8 cellular contexts compared by ENCODE assay signal in genomic region chr5:141413540-141414069, GRCh38. TPM values are rescaled to one million over a fixed set of nuclear protein-coding genes. Genes with fewer than 3 reads are reported as not detected.
A peak's percentile ranks its signal among the peaks of the same experiment; 100 is the strongest.
DNase-seq lines count a peak whose midpoint lies in the region; ATAC-seq and TF ChIP-seq lines count a peak whose summit lies in the region.

No MANE protein-coding gene starts in this region.

- H3K9me2 ChIP-seq in HCT116 (ENCODE audit: insufficient read depth): no peaks in the 10 kb centered on the region

- TF ChIP-seq RAD21 in HCT116 (IDR thresholded peaks at IDR 0.05; ENCODE audit: low read depth): 0 out of 2 replicates have a peak, but pooled peaks have one; percentile 1

- H3K36me3 ChIP-seq in ACC112 (ENCODE audit: insufficient read depth, low read length) (no peaks in the 10 kb centered on the region), HCT116 (ENCODE audit: control insufficient read depth in 1 of 2, insufficient read depth in 2 of 2, low read length in 2 of 2) (no peaks in the 10 kb centered on the region), mucosa of rectum (ENCODE audit: control insufficient read depth in 2 of 2, insufficient read depth in 2 of 2, low read length in 2 of 2) (no peaks in the 10 kb centered on the region)

- no peak for TF ChIP-seq POLR2A in HCT116 (IDR thresholded peaks at IDR 0.05; ENCODE audit: borderline replicate concordance, extremely low read depth, insufficient read depth, insufficient read length)

- H3K4me1 ChIP-seq in ACC112 (ENCODE audit: control insufficient read depth, insufficient read depth, low read length, unreplicated experiment) (no peaks in the 10 kb centered on the region), HCT116 (ENCODE audit: control insufficient read depth in 1 of 2, insufficient read depth in 2 of 2, low read length in 2 of 2) (peaks cover 2 to 5% of the 10 kb centered on the region in 2 experiments; a peak in 1 of 4 replicates), mucosa of rectum (ENCODE audit: control insufficient read depth in 2 of 2, insufficient read depth in 2 of 2, low read length in 2 of 2) (no peaks in the 10 kb centered on the region)

- H2AFZ ChIP-seq in ACC112 (ENCODE audit: low read length, unreplicated experiment) (peak overlapping the region; percentile 90), HCT116 (ENCODE audit: low read depth, low read length, poor library complexity, severe bottlenecking) (peak overlapping the region; percentile 76)

- DNase-seq in HCT116 (ENCODE audit: low read depth, low spot score) (peak; percentile 7), chondrocyte (ENCODE audit: low spot score) (no peak), OCI-M2 (lab: John Stamatoyannopoulos, UW; ENCODE audit: unreplicated experiment) (no peak), D341Med (ENCODE audit: low spot score) (no peak)

- H3K9me3 ChIP-seq in HCT116 (ENCODE audit: control insufficient read depth in 1 of 2, insufficient read depth in 1 of 2, low read depth in 1 of 2, low read length in 2 of 2) (peaks cover 0 to 3% of the 10 kb centered on the region in 2 experiments; a peak in 1 of 4 replicates), mucosa of rectum (ENCODE audit: control insufficient read depth in 2 of 2, low read length in 2 of 2) (peaks cover 17 to 35% of the 10 kb centered on the region in 2 donors)

- POLR2A ChIA-PET in HCT116 (lab: Charles Lee): interaction anchor here (1.3 to 2.0 kb wide), 4 partner anchors 93 to 150 kb away, joined by 3 to 9 read pairs (median 4); partner anchors contain the start of gene TAF7

- RAD21 ChIA-PET in HCT116 (lab: Charles Lee; ENCODE audit: low non-redundant PET in 1 of 2, low total read pairs in 2 of 2, uncharacterized antibody in 2 of 2, unreplicated experiment in 2 of 2): interaction anchor here (1.1 to 2.1 kb wide), 6 partner anchors 108 to 150 kb away, joined by 5 to 17 read pairs (median 7); no protein-coding TSS in a partner anchor

- H3K4me3 Mint-ChIP-seq in chondrocyte (ENCODE audit: unreplicated experiment): peak overlapping the region; percentile 82

- CTCF ChIA-PET in HCT116 (lab: Charles Lee): interaction anchor here (0.7 to 3.4 kb wide), 18 partner anchors 25 to 224 kb away, joined by 3 to 73 read pairs (median 6); partner anchors contain the start of genes PCDHB14, PCDHGB2, PCDHGC4 and RELL2

- peak overlapping the region; percentile 74 for H3K4me2 ChIP-seq in HCT116 (ENCODE audit: low read length)

- H3K9me3 Mint-ChIP-seq in chondrocyte (ENCODE audit: low read depth): peaks cover 51% of the 10 kb centered on the region

- H3K27ac ChIP-seq in ACC112 (ENCODE audit: low read depth, low read length) (no peak overlapping the region), HCT116 (ENCODE audit: low read depth, low read length) (no peak overlapping the region), mucosa of rectum (ENCODE audit: low read depth in 2 of 2, low read length in 2 of 2) (no peak overlapping the region)

- intact Hi-C loops in HCT116 (cut with micrococcal nuclease): loop anchor here (1.0 to 2.0 kb wide), 2 partner anchors 99 to 151 kb away; no protein-coding TSS in a partner anchor

- H3K4me3 ChIP-seq in ACC112 (ENCODE audit: low read depth, low read length): peak overlapping the region; percentile 78
- peak overlapping the region; percentile 46 to 61 for H3K4me3 ChIP-seq in HCT116 (replicated peaks in 1 of 2; ENCODE audit: low read depth in 1 of 2, low read length in 2 of 2)
- H3K4me3 ChIP-seq in mucosa of rectum (ENCODE audit: low read length in 2 of 2): peak overlapping the region; percentile 58 to 73

- peaks cover 30% of the 10 kb centered on the region for H3K4me1 Mint-ChIP-seq in chondrocyte (ENCODE audit: low read depth)

- H3K27ac Mint-ChIP-seq in chondrocyte (ENCODE audit: unreplicated experiment): peak overlapping the region; percentile 86

- TF ChIP-seq CTCF in HCT116 (IDR thresholded peaks at IDR 0.05 in 2 of 3, conservative IDR thresholded peaks at IDR 0.05 in 1 of 3; ENCODE audit: borderline replicate concordance in 1 of 3, insufficient read depth in 1 of 3, low read depth in 2 of 3, low read length in 2 of 3) (no peak), chondrocyte (IDR thresholded peaks at IDR 0.05) (no peak)

- H3K36me3 Mint-ChIP-seq in chondrocyte (ENCODE audit: low read depth): peaks cover 58% of the 10 kb centered on the region

- no TSS peak for BruUV-seq in HCT116 (replicated peaks; lab: Mats Ljungman, UMichigan)

- no peaks in the 10 kb centered on the region for H4K20me1 ChIP-seq in HCT116 (ENCODE audit: insufficient read depth)

- ATAC-seq in HCT116 (peak; percentile 65), HG03457 (IDR thresholded peaks at IDR 0.05; ENCODE audit: unreplicated experiment) (no peak), SK-N-SH treated with all-trans-retinoic acid at 6 μM for 48 hours (no peak)

- no peaks in the 10 kb centered on the region for H3K27me3 Mint-ChIP-seq in chondrocyte (ENCODE audit: low read depth)

- H3K79me2 ChIP-seq in ACC112 (ENCODE audit: control insufficient read depth, insufficient read depth, low read length, unreplicated experiment) (no peaks in the 10 kb centered on the region), HCT116 (ENCODE audit: insufficient read depth, low read length) (no peaks in the 10 kb centered on the region)

- peak overlapping the region; percentile 60 for H3K9ac ChIP-seq in HCT116 (ENCODE audit: low read length)
- no peak overlapping the region for H3K9ac ChIP-seq in mucosa of rectum (ENCODE audit: low read depth in 1 of 2, low read length in 2 of 2)

- H3K27me3 ChIP-seq in ACC112 (ENCODE audit: insufficient read depth, low read length) (peaks cover 37% of the 10 kb centered on the region), HCT116 (ENCODE audit: insufficient read depth, low read length) (no peaks in the 10 kb centered on the region), mucosa of rectum (ENCODE audit: control insufficient read depth in 2 of 2, insufficient read depth in 2 of 2, low read length in 2 of 2) (no peaks in the 10 kb centered on the region)

TF ChIP-seq in HCT116, 20 proteins besides CTCF, POLR2A, EP300 and RAD21 (continues in another document):
- TF ChIP-seq ZFX (IDR thresholded peaks at IDR 0.05) (no peak), SIN3A (IDR thresholded peaks at IDR 0.05; ENCODE audit: low read depth) (no peak), ELF1 (IDR thresholded peaks at IDR 0.05; ENCODE audit: borderline replicate concordance, low read depth) (no peak)

TF ChIP-seq in SK-N-SH treated with all-trans-retinoic acid at 6 μM for 48 hours, 23 proteins besides CTCF, POLR2A, EP300 and RAD21:
- TF ChIP-seq ZNF70 (CRISPR knock-in tag; IDR thresholded peaks at IDR 0.05): no peak
- TF ChIP-seq PATZ1 (CRISPR knock-in tag; IDR thresholded peaks at IDR 0.05; ENCODE audit: borderline replicate concordance): no peak
- TF ChIP-seq PPARA (CRISPR knock-in tag; IDR thresholded peaks at IDR 0.05; ENCODE audit: borderline replicate concordance): no peak

RNA-seq across cellular contexts. Expression of gene PCDHGA10, which starts 0.8 kb away (rescaled TPM):
- 3.8 TPM for total RNA-seq in HCT116 (2021; ENCODE audit: unreplicated experiment)
- polyA plus RNA-seq in HCT116 (2012): 3.8 and 3.9 TPM in 2 replicates
- 14.9 to 17.4 TPM (median 15.8 TPM) in 3 replicates for total RNA-seq in chondrocyte

RNA-seq across cellular contexts. Expression of gene PCDHGB7, which starts 3.9 kb away (rescaled TPM):
- total RNA-seq in HCT116 (2021; ENCODE audit: unreplicated experiment) (0.54 TPM), chondrocyte (3.5 to 5.4 TPM (median 4.3 TPM) in 3 replicates)
- polyA plus RNA-seq in HCT116 (2012): 0.34 TPM in 2 replicates

RNA-seq across cellular contexts. Expression of gene PCDHGB6, which starts 5.8 kb away (rescaled TPM):
- total RNA-seq in HCT116 (2021; ENCODE audit: unreplicated experiment) (0.22 TPM), chondrocyte (52.4 to 64.2 TPM (median 56.8 TPM) in 3 replicates)
- 0.01 TPM in 1 of 2 replicates, not detected in the other for polyA plus RNA-seq in HCT116 (2012)

RNA-seq across cellular contexts. Expression of gene PCDHGA11, which starts 7.2 kb away (rescaled TPM):
- total RNA-seq in HCT116 (2021; ENCODE audit: unreplicated experiment) (0.39 TPM), chondrocyte (1.3 to 2.4 TPM (median 1.4 TPM) in 3 replicates)
- 0.11 and 0.22 TPM in 2 replicates for polyA plus RNA-seq in HCT116 (2012)

RNA-seq across cellular contexts. Expression of gene PCDHGA9, which starts 11.0 kb away (rescaled TPM):
- total RNA-seq in HCT116 (2021; ENCODE audit: unreplicated experiment) (0.34 TPM), chondrocyte (0.97 to 3.6 TPM (median 1.4 TPM) in 3 replicates)
- polyA plus RNA-seq in HCT116 (2012): 0.37 and 0.38 TPM in 2 replicates

Comparison
In these comparisons a context has a peak if more than half of its experiments do, and no peak if none do; other contexts are left out.
1. RNA of gene PCDHGB6, which starts 5.8 kb away (total RNA-seq): 52.4 to 64.2 TPM in chondrocyte; 0.22 TPM in HCT116 (single experiment); every median in the first group is over 10 times any median in the second.
2. Peak in every context shown above with its lines, with median percentiles within 50 percentile points of each other: H3K4me3 ChIP-seq.